In genomic region chr22:50305658-50306566, GRCh38 we compare ENCODE assay signal across 8 cellular contexts. TPM values are rescaled to one million over a fixed set of nuclear protein-coding genes. Genes with fewer than 3 reads are reported as not detected.
DNase-seq lines count a peak whose midpoint lies in the region; ATAC-seq, FAIRE-seq and TF ChIP-seq lines count a peak whose summit lies in the region.

No MANE protein-coding gene starts in this region.

- DNase-seq in AG08396 (ENCODE audit: low spot score) (peak; percentile 97), GM12892 (ENCODE audit: insufficient read length) (peak; percentile 80), NCI-H1694 treated with DMSO at 0.1 percent for 48 hours (lab: John Stamatoyannopoulos, UW) (peak; percentile 86), activated B cell treated with CpG ODN at 0.5 μM for 24 hours (no peak), fibroblast of the conjunctiva (ENCODE audit: low read depth) (peak; percentile 84), nephron progenitor cell (peak; percentile 81)
- no peak for DNase-seq in activated effector memory CD4-positive, alpha-beta T cell treated with anti-CD3 and anti-CD28 coated beads, Interleukin-2, amount 50 U/mL, for 16 hours

- H3K27ac Mint-ChIP-seq in activated B cell treated with CpG ODN at 0.5 μM for 24 hours, result peak overlapping the region; percentile 63
- peak overlapping the region; percentile 92 for H3K27ac Mint-ChIP-seq in nephron progenitor cell

- FAIRE-seq in GM12892 (lab: Jason Lieb, UNC), result peak; percentile 95

- CTCF ChIA-PET in activated B cell treated with CpG ODN at 0.5 μM for 24 hours (lab: Charles Lee), result interaction anchor here (0.6 to 2.5 kb wide), 4 partner anchors 12 to 29 kb away, joined by 3 to 8 read pairs (median 4); partner anchors contain the start of gene DENND6B

- H3K9me3 Mint-ChIP-seq in activated B cell treated with CpG ODN at 0.5 μM for 24 hours (no peaks in the 10 kb centered on the region), nephron progenitor cell (no peaks in the 10 kb centered on the region)

- intact Hi-C loops in activated B cell treated with CpG ODN at 0.5 μM for 24 hours (cut with micrococcal nuclease), result loop anchor here (1.0 kb wide), 1 partner anchor 8 kb away; no protein-coding TSS in a partner anchor

- H3K4me1 Mint-ChIP-seq in activated B cell treated with CpG ODN at 0.5 μM for 24 hours (peaks cover 60% of the 10 kb centered on the region), nephron progenitor cell (peaks cover 62% of the 10 kb centered on the region)

- ATAC-seq in activated B cell treated with CpG ODN at 0.5 μM for 24 hours (ENCODE audit: low read depth), result peak; percentile 45
- no peak for ATAC-seq in HG03457 (IDR thresholded peaks at IDR 0.05; ENCODE audit: unreplicated experiment)

- no peak for TF ChIP-seq CTCF in activated B cell treated with CpG ODN at 0.5 μM for 24 hours (IDR thresholded peaks at IDR 0.05)
- no peak for TF ChIP-seq CTCF in nephron progenitor cell (IDR thresholded peaks at IDR 0.05)

- POLR2A ChIA-PET in activated B cell treated with CpG ODN at 0.5 μM for 24 hours (lab: Charles Lee), result interaction anchor here (0.6 to 4.9 kb wide), 12 partner anchors 9 to 381 kb away, joined by 3 to 74 read pairs (median 4); partner anchors contain the start of gene DENND6B

- H3K36me3 Mint-ChIP-seq in activated B cell treated with CpG ODN at 0.5 μM for 24 hours (ENCODE audit: low read depth) (no peaks in the 10 kb centered on the region), nephron progenitor cell (ENCODE audit: low read depth) (no peaks in the 10 kb centered on the region)

- H3K4me3 Mint-ChIP-seq in activated B cell treated with CpG ODN at 0.5 μM for 24 hours (peak overlapping the region; percentile 78), nephron progenitor cell (peak overlapping the region; percentile 89)

- peak; percentile 46; the same call in 1 of the 2 replicates for TF ChIP-seq POLR2A in GM12892 (IDR thresholded peaks at IDR 0.05; ENCODE audit: low read depth, low read length)

- H3K27me3 Mint-ChIP-seq in activated B cell treated with CpG ODN at 0.5 μM for 24 hours, result peaks cover 2% of the 10 kb centered on the region
- no peaks in the 10 kb centered on the region for H3K27me3 Mint-ChIP-seq in nephron progenitor cell (ENCODE audit: low read depth, poor library complexity)

RNA-seq across cellular contexts. Expression of gene PLXNB2, which starts 1.5 kb away (rescaled TPM):
- 32.5 TPM for polyA plus RNA-seq in GM12892 (2012; ENCODE audit: missing spikeins)
- 18.6 and 20.6 TPM in 2 replicates for total RNA-seq in activated B cell treated with CpG ODN at 0.5 μM for 24 hours

RNA-seq across cellular contexts. Expression of gene DENND6B, which starts 20.9 kb away (rescaled TPM):
- 6.6 TPM for polyA plus RNA-seq in GM12892 (2012; ENCODE audit: missing spikeins)
- 3.2 and 5.2 TPM in 2 replicates for total RNA-seq in activated B cell treated with CpG ODN at 0.5 μM for 24 hours

RNA-seq across cellular contexts. Expression of gene MAPK11, which starts 35.7 kb away (rescaled TPM):
- polyA plus RNA-seq in GM12892 (2012; ENCODE audit: missing spikeins), result 7.9 TPM
- 10.7 and 11.3 TPM in 2 replicates for total RNA-seq in activated B cell treated with CpG ODN at 0.5 μM for 24 hours

RNA-seq across cellular contexts. Expression of gene PPP6R2, which starts 37.2 kb away (rescaled TPM):
- 19.7 TPM for polyA plus RNA-seq in GM12892 (2012; ENCODE audit: missing spikeins)
- 64.0 and 77.3 TPM in 2 replicates for total RNA-seq in activated B cell treated with CpG ODN at 0.5 μM for 24 hours

RNA-seq across cellular contexts. Expression of gene MAPK12, which starts 44.4 kb away (rescaled TPM):
- polyA plus RNA-seq in GM12892 (2012; ENCODE audit: missing spikeins), result 21.2 TPM
- total RNA-seq in activated B cell treated with CpG ODN at 0.5 μM for 24 hours, result 4.1 and 4.4 TPM in 2 replicates

Comparison
In these comparisons a context has a peak if more than half of its experiments do, and no peak if none do; other contexts are left out.
1. DNase-seq: peak in AG08396 (single experiment), GM12892 (single experiment), NCI-H1694 treated with DMSO at 0.1 percent for 48 hours (single experiment), fibroblast of the conjunctiva (single experiment) and nephron progenitor cell (single experiment); none in activated B cell treated with CpG ODN at 0.5 μM for 24 hours (single experiment) and activated effector memory CD4-positive, alpha-beta T cell treated with anti-CD3 and anti-CD28 coated beads, Interleukin-2, amount 50 U/mL, for 16 hours (single experiment).